ENCODE assay signal across 19 cellular contexts in the genomic region with DNA sequence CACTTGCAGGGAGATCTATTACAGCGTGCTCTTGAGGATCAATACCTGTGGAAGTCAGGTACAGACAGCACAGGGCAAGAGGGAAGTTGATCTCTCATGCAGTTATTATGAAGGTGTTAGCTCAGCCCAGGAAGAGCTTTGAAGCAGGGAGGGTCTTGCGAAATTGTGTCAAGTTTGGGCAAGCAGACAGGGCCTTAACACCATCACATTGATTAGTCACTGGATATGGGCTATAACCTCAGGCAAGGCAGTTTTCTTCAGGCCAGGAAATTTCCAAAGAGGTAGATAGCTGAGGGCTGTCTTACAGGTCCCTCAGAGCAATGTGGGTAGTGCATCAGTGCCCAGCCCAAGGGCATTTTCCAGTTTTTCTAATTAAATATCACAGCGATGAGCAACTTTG.
"Had no signal": no experiment of that assay in that cellular context is flagged by ENCODE, and none has a peak within 500 bp of the region (broad histone marks: within the 10 kb centered on the region; RNA-seq: fewer than 3 reads in every experiment).

No MANE protein-coding gene starts in this region.

- H3K4me1 Mint-ChIP-seq: activated CD4-positive, alpha-beta T cell treated with anti-CD3 and anti-CD28 coated beads, Interleukin-2, amount 10 ng/mL, durations not matched to agents 7 days and 5 days; activated naive CD8-positive, alpha-beta T cell treated with anti-CD3 and anti-CD28 coated beads for 36 hours; central memory CD8-positive, alpha-beta T cell; naive thymus-derived CD4-positive, alpha-beta T cell; stimulated activated naive CD8-positive, alpha-beta T cell treated with anti-CD3 and anti-CD28 coated beads, Interleukin-15, amount 100 ng/mL, for 72 hours had no signal

- H3K27me3 Mint-ChIP-seq: activated CD4-positive, alpha-beta T cell treated with anti-CD3 and anti-CD28 coated beads, Interleukin-2, amount 10 ng/mL, durations not matched to agents 7 days and 5 days; central memory CD8-positive, alpha-beta T cell had no signal

- H3K36me3 ChIP-seq: left lung, ovary, sigmoid colon, upper lobe of right lung had no signal

- H3K4me1 ChIP-seq: body of pancreas, left lung, sigmoid colon, upper lobe of right lung had no signal

- ATAC-seq: body of pancreas; left lung; mucosa of descending colon; naive thymus-derived CD4-positive, alpha-beta T cell; stimulated activated naive CD8-positive, alpha-beta T cell treated with anti-CD3 and anti-CD28 coated beads, Interleukin-15, amount 100 ng/mL, for 72 hours; upper lobe of right lung had no signal

- H3K36me3 Mint-ChIP-seq: activated naive CD8-positive, alpha-beta T cell treated with anti-CD3 and anti-CD28 coated beads for 36 hours; naive thymus-derived CD4-positive, alpha-beta T cell had no signal

- H3K27ac ChIP-seq: body of pancreas, left lung, ovary, sigmoid colon, upper lobe of right lung had no signal

- H3K27me3 ChIP-seq: body of pancreas, left lung, ovary, sigmoid colon, upper lobe of right lung had no signal

- H3K9me3 Mint-ChIP-seq: activated CD4-positive, alpha-beta T cell treated with anti-CD3 and anti-CD28 coated beads, Interleukin-2, amount 10 ng/mL, durations not matched to agents 7 days and 5 days; activated T-helper 1 cell treated with anti-CD3 and anti-CD28 coated beads, Interleukin-12 subunit alpha, Interleukin-12 subunit beta, Interleukin-2, Interleukin-4 antibody, amounts not matched to agents 30 ng/mL and 10 ng/mL and 1 ng/mL, durations not matched to agents 14 hours and 24 hours and 36 hours had no signal

- H3K4me3 Mint-ChIP-seq: activated CD4-positive, alpha-beta T cell treated with anti-CD3 and anti-CD28 coated beads, Interleukin-2, amount 10 ng/mL, durations not matched to agents 7 days and 5 days; activated naive CD8-positive, alpha-beta T cell treated with anti-CD3 and anti-CD28 coated beads for 36 hours; activated T-helper 1 cell treated with anti-CD3 and anti-CD28 coated beads, Interleukin-12 subunit alpha, Interleukin-12 subunit beta, Interleukin-2, Interleukin-4 antibody, amounts not matched to agents 30 ng/mL and 10 ng/mL and 1 ng/mL, durations not matched to agents 14 hours and 24 hours and 36 hours; central memory CD8-positive, alpha-beta T cell; memory B cell; naive thymus-derived CD4-positive, alpha-beta T cell; stimulated activated naive CD8-positive, alpha-beta T cell treated with anti-CD3 and anti-CD28 coated beads, Interleukin-15, amount 100 ng/mL, for 72 hours had no signal

- H3K27ac Mint-ChIP-seq: activated CD4-positive, alpha-beta T cell treated with anti-CD3 and anti-CD28 coated beads, Interleukin-2, amount 10 ng/mL, durations not matched to agents 7 days and 5 days; activated naive CD8-positive, alpha-beta T cell treated with anti-CD3 and anti-CD28 coated beads for 36 hours; activated T-helper 1 cell treated with anti-CD3 and anti-CD28 coated beads, Interleukin-12 subunit alpha, Interleukin-12 subunit beta, Interleukin-2, Interleukin-4 antibody, amounts not matched to agents 30 ng/mL and 10 ng/mL and 1 ng/mL, durations not matched to agents 14 hours and 24 hours and 36 hours; memory B cell; naive thymus-derived CD4-positive, alpha-beta T cell; stimulated activated naive CD8-positive, alpha-beta T cell treated with anti-CD3 and anti-CD28 coated beads, Interleukin-15, amount 100 ng/mL, for 72 hours had no signal

- H3K4me3 ChIP-seq: body of pancreas, left lung, mucosa of descending colon, ovary, sigmoid colon, upper lobe of right lung had no signal

- H3K9me3 ChIP-seq: body of pancreas, mucosa of descending colon, ovary, upper lobe of right lung had no signal

- DNase-seq: activated CD4-positive, alpha-beta T cell treated with anti-CD3 and anti-CD28 coated beads, Interleukin-2, amount 10 ng/mL, durations not matched to agents 7 days and 5 days; activated CD4-positive, CD25-positive, alpha-beta regulatory T cell; activated CD8-positive, alpha-beta memory T cell treated with anti-CD3 and anti-CD28 coated beads for 24 hours; activated naive CD8-positive, alpha-beta T cell treated with anti-CD3 and anti-CD28 coated beads for 36 hours; amygdala; body of pancreas; cortex of kidney; effector CD8-positive, alpha-beta T cell; left lung; mucosa of descending colon; naive thymus-derived CD4-positive, alpha-beta T cell; ovary; sigmoid colon; stimulated activated CD4-positive, alpha-beta T cell treated with anti-CD3 and anti-CD28 coated beads, Interleukin-1b, Interleukin-23, amount 100 ng/mL, for 48 hours; stimulated activated naive CD8-positive, alpha-beta T cell treated with anti-CD3 and anti-CD28 coated beads, Interleukin-15, amount 100 ng/mL, for 72 hours; upper lobe of right lung had no signal
